In the genomic region with DNA sequence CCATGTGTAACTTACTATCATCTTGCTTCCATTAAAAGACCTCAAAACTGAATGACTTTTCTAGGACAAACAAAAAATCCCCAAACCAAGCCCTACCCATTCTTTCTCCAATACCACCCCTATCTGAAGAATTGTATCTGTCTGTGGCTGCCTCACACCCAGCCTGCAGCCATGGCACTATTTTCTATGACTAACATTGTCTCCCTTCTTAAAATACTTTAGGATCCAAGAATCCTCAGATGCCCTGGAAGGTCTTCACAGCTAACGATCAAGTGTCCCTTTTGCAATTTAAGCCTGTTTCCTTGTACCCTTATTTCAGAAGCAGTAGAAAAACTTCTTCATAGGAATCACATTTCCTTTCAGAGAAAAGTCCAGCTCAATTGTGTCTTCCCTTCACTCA, we compare ENCODE assay signal across 4 cellular contexts. TPM values are rescaled to one million over a fixed set of nuclear protein-coding genes. Genes with fewer than 3 reads are reported as not detected.
"Had no signal": no experiment of that assay in that cellular context is flagged by ENCODE, and none has a peak within 500 bp of the region (broad histone marks: within the 10 kb centered on the region; RNA-seq: fewer than 3 reads in every experiment).

No MANE protein-coding gene starts in this region.

- H3K4me3 ChIP-seq: GM12878 had no signal

- DNase-seq: GDM1, GF-D8 had no signal

RNA-seq across cellular contexts. Expression of a gene that starts 5.3 kb away (rescaled TPM):
- total RNA-seq: G401, GM12878 had no signal
- polyA plus RNA-seq: GM12878 had no signal

RNA-seq across cellular contexts. Expression of a gene that starts 41.1 kb away (rescaled TPM):
- total RNA-seq: G401, GM12878 had no signal
- polyA plus RNA-seq: GM12878 had no signal

RNA-seq across cellular contexts. Expression of a gene that starts 52.7 kb away (rescaled TPM):
- total RNA-seq: G401, GM12878 had no signal
- polyA plus RNA-seq: GM12878 had no signal
